In genomic region chr17:44414394-44415155, GRCh38 we compare ENCODE assay signal across 33 cellular contexts.
"Had no signal": no experiment of that assay in that cellular context is flagged by ENCODE, and none has a peak within 500 bp of the region (broad histone marks: within the 10 kb centered on the region; RNA-seq: fewer than 3 reads in every experiment).

No MANE protein-coding gene starts in this region.

- H3K9ac ChIP-seq: neural progenitor cell, parathyroid adenoma had no signal

- H3K27me3 Mint-ChIP-seq: activated naive CD8-positive, alpha-beta T cell; brain; effector memory CD8-positive, alpha-beta T cell; naive B cell; T-cell had no signal

- H3K9me3 ChIP-seq: gastroesophageal sphincter, psoas muscle, spleen, thoracic aorta had no signal

- H3K27ac Mint-ChIP-seq: activated naive CD8-positive, alpha-beta T cell; activated T-cell treated with anti-CD3 and anti-CD28 coated beads, Interleukin-2, amount 50 U/mL, for 72 hours; brain; effector memory CD8-positive, alpha-beta T cell; mesothelial cell of epicardium; neural progenitor cell; T-cell; T-helper 2 cell treated with Interferon-gamma antibody and Interleukin-4, amounts not matched to agents 5 μg/mL and 100 μg/mL, for 36 hours had no signal

- FAIRE-seq: endothelial cell of umbilical vein, kidney, TTC549, urothelium cell line had no signal

- H3K4me3 Mint-ChIP-seq: activated naive CD8-positive, alpha-beta T cell; activated T-cell treated with anti-CD3 and anti-CD28 coated beads, Interleukin-2, amount 50 U/mL, for 72 hours; brain; effector memory CD8-positive, alpha-beta T cell; mesothelial cell of epicardium; naive B cell; neural progenitor cell; T-cell; T-helper 2 cell treated with Interferon-gamma antibody and Interleukin-4, amounts not matched to agents 5 μg/mL and 100 μg/mL, for 36 hours had no signal

- H3K27ac ChIP-seq: cardiac muscle cell, coronary artery, gastroesophageal sphincter, neural progenitor cell, parathyroid adenoma, psoas muscle, spleen, thoracic aorta, VCaP had no signal

- H3K4me3 ChIP-seq: cardiac muscle cell, coronary artery, gastroesophageal sphincter, neural progenitor cell, psoas muscle, spleen, thoracic aorta had no signal

- H3K27me3 ChIP-seq: cardiac muscle cell, gastroesophageal sphincter, neural progenitor cell, spleen had no signal

- H3K36me3 ChIP-seq: neural progenitor cell, thoracic aorta had no signal

- H3K4me2 ChIP-seq: neural progenitor cell had no signal

- H3K4me1 Mint-ChIP-seq: brain, neural progenitor cell, T-cell had no signal

- ATAC-seq: effector memory CD8-positive, alpha-beta T cell; gastroesophageal sphincter; left colon; psoas muscle; stimulated activated naive CD8-positive, alpha-beta T cell treated with anti-CD3 and anti-CD28 coated beads, Interleukin-15, Interleukin-2, amounts not matched to agents 100 U/mL and 50 U/mL, for 24 hours; T-cell had no signal

- H3K9me3 Mint-ChIP-seq: activated T-cell treated with anti-CD3 and anti-CD28 coated beads, Interleukin-2, amount 50 U/mL, for 72 hours; brain; effector memory CD8-positive, alpha-beta T cell; naive B cell; neural progenitor cell; T-cell; T-helper 2 cell treated with Interferon-gamma antibody and Interleukin-4, amounts not matched to agents 5 μg/mL and 100 μg/mL, for 36 hours had no signal

- H2AFZ ChIP-seq: neural progenitor cell, parathyroid adenoma had no signal

- DNase-seq: activated CD4-positive, alpha-beta T cell treated with anti-CD3 and anti-CD28 coated beads for 4 hours; activated CD4-positive, alpha-beta T cell treated with anti-CD3 and anti-CD28 coated beads, Interleukin-2, amount 50 U/mL, for 4 hours; activated effector memory CD4-positive, alpha-beta T cell treated with Interleukin-2 at 50 U/mL for 16 hours; activated naive CD4-positive, alpha-beta T cell treated with Interleukin-2 at 50 U/mL for 16 hours; activated T-cell treated with anti-CD3 and anti-CD28 coated beads for 4 hours; activated T-cell treated with anti-CD3 and anti-CD28 coated beads, Interleukin-2, amount 50 U/mL, for 72 hours; anterior cingulate cortex; effector memory CD8-positive, alpha-beta T cell; head of caudate nucleus; hippocampal formation; kidney; left colon; naive B cell; occipital lobe; psoas muscle; spleen; stimulated activated naive CD8-positive, alpha-beta T cell treated with anti-CD3 and anti-CD28 coated beads, Interleukin-15, Interleukin-2, amounts not matched to agents 100 U/mL and 50 U/mL, for 24 hours; T-cell; trophoblast cell had no signal

- H3K4me1 ChIP-seq: neural progenitor cell, parathyroid adenoma, psoas muscle, spleen had no signal
